Comparison of ENCODE assay signal across 12 cellular contexts in genomic region chr11:57598831-57599155, GRCh38. TPM values are rescaled to one million over a fixed set of nuclear protein-coding genes. Genes with fewer than 3 reads are reported as not detected.
DNase-seq lines count a peak whose midpoint lies in the region; ATAC-seq and TF ChIP-seq lines count a peak whose summit lies in the region.
"Had no signal": no experiment of that assay in that cellular context is flagged by ENCODE, and none has a peak within 500 bp of the region (broad histone marks: within the 10 kb centered on the region; RNA-seq: fewer than 3 reads in every experiment).

No MANE protein-coding gene starts in this region.

- WGBS in right cardiac atrium, result 44% methylated on average over 5 of the region's 5 CpGs
- 19 to 38% (median 23%) methylated on average over 5 of the region's 5 CpGs for WGBS in ovary, 3 donors

- H3K27me3 ChIP-seq in AG04450 (ENCODE audit: control insufficient read depth, insufficient read depth, low read length) (peaks cover 13% of the 10 kb centered on the region), ascending aorta (no peaks in the 10 kb centered on the region), right cardiac atrium (ENCODE audit: control insufficient read depth, insufficient read depth) (no peaks in the 10 kb centered on the region), ovary (no peaks in the 10 kb centered on the region)

- no peak for TF ChIP-seq CTCF in AG04450 (IDR thresholded peaks at IDR 0.05; ENCODE audit: low read depth, low read length)
- no peak for TF ChIP-seq CTCF in ascending aorta (IDR thresholded peaks at IDR 0.05)
- TF ChIP-seq CTCF in ovary (IDR thresholded peaks at IDR 0.05), result no peak

- POLR2A ChIA-PET in AG04450 (lab: Yijun Ruan, JAX), result no interaction called here

- H3K4me1 ChIP-seq in ascending aorta (peaks cover 0 to 9% of the 10 kb centered on the region in 2 donors), right cardiac atrium (ENCODE audit: control insufficient read depth, insufficient read depth, low read length) (no peaks in the 10 kb centered on the region), ovary (ENCODE audit: insufficient read depth) (peaks cover 5% of the 10 kb centered on the region)

- H3K36me3 ChIP-seq in ascending aorta (peaks cover 10 to 24% of the 10 kb centered on the region in 2 donors), ovary (no peaks in the 10 kb centered on the region)

- TF ChIP-seq EP300 in ovary (IDR thresholded peaks at IDR 0.05), result no peak

- ATAC-seq in right cardiac atrium (peak in 1 of 2 donors; percentile 1), GM18861 (IDR thresholded peaks at IDR 0.05; ENCODE audit: unreplicated experiment) (no peak), HG02642 (IDR thresholded peaks at IDR 0.05; ENCODE audit: poor library complexity, unreplicated experiment) (no peak)
- ATAC-seq: naive thymus-derived CD8-positive, alpha-beta T cell had no signal

- H3K9me3 ChIP-seq in AG04450 (ENCODE audit: control insufficient read depth, insufficient read depth, low read length), result no peaks in the 10 kb centered on the region
- no peaks in the 10 kb centered on the region for H3K9me3 ChIP-seq in ascending aorta
- no peaks in the 10 kb centered on the region for H3K9me3 ChIP-seq in right cardiac atrium (ENCODE audit: control insufficient read depth, low read length)
- no peaks in the 10 kb centered on the region for H3K9me3 ChIP-seq in ovary

- TF ChIP-seq POLR2A in ovary (IDR thresholded peaks at IDR 0.05), result peak; percentile 22

- DNase-seq in AG04450 (ENCODE audit: low read depth, low spot score) (no peak), ascending aorta (ENCODE audit: low spot score in 2 of 2) (peak in 1 of 2 donors; percentile 67), right cardiac atrium (no peak), ovary (peak in 3 of 5 donors; percentile 22 to 43 (median 25)), GM19240 (ENCODE audit: insufficient read length, low spot score) (no peak), OCI-M2 (lab: John Stamatoyannopoulos, UW; ENCODE audit: unreplicated experiment) (no peak)
- DNase-seq: AML-193; effector CD4-positive, alpha-beta T cell; naive thymus-derived CD8-positive, alpha-beta T cell; NCI-H1436 had no signal

- CTCF ChIA-PET in AG04450 (lab: Charles Lee), result interaction anchor here (1.0 to 4.5 kb wide), 3 partner anchors 31 to 45 kb away, joined by 3 to 33 read pairs (median 16); partner anchors contain the start of gene UBE2L6

- intact Hi-C loops in ascending aorta (cut with DNase I) (loop anchor here (1.0 to 5.0 kb wide), 3 partner anchors 30 to 979 kb away; partner anchors contain the start of genes LPXN, SLC43A3 and ZFP91), right cardiac atrium (cut with DNase I) (no loop called here), ovary (cut with DNase I) (no loop called here)

- peak overlapping the region; percentile 57 for H3K4me3 ChIP-seq in AG04450 (ENCODE audit: low read depth, low read length)
- H3K4me3 ChIP-seq in ascending aorta, result peak overlapping the region; percentile 72
- H3K4me3 ChIP-seq in right cardiac atrium (ENCODE audit: low read length), result peak overlapping the region; percentile 80
- peak overlapping the region; percentile 60 for H3K4me3 ChIP-seq in ovary

- H3K27ac ChIP-seq in AG04450 (ENCODE audit: low read depth, low read length), result no peak overlapping the region
- peak overlapping the region; percentile 95 to 97 for H3K27ac ChIP-seq in ascending aorta
- H3K27ac ChIP-seq in right cardiac atrium (ENCODE audit: low read length), result peak overlapping the region; percentile 76
- peak overlapping the region in 1 of 2 donors; percentile 96 for H3K27ac ChIP-seq in ovary

RNA-seq across cellular contexts. Expression of gene SERPING1, which starts 1.3 kb away (rescaled TPM):
- polyA plus RNA-seq in AG04450 (2011; rRNA removed) (15.2 and 21.1 TPM in 2 replicates), right cardiac atrium (268 TPM), ovary (1,000 to 10,000 TPM in 1 of 2 donors, 100 to 1,000 TPM in 1; 731 to 2,358 TPM)
- polyA minus RNA-seq in AG04450 (2011; rRNA and poly(A)+ RNA removed), result 4.6 and 6.0 TPM in 2 replicates
- total RNA-seq in ascending aorta (607 TPM), right cardiac atrium (100 to 1,000 TPM; 181 to 294 (median 203) TPM), ovary (100 to 1,000 TPM; 454 to 906 (median 709) TPM)
- total RNA-seq: naive thymus-derived CD8-positive, alpha-beta T cell had no signal
- polyA plus RNA-seq: naive thymus-derived CD8-positive, alpha-beta T cell had no signal

RNA-seq across cellular contexts. Expression of gene UBE2L6, which starts 31.3 kb away (rescaled TPM):
- 63.8 and 76.8 TPM in 2 replicates for polyA plus RNA-seq in AG04450 (2011; rRNA removed)
- polyA minus RNA-seq in AG04450 (2011; rRNA and poly(A)+ RNA removed), result 97.8 and 121 TPM in 2 replicates
- 44.9 TPM for total RNA-seq in ascending aorta
- 10 to 100 TPM; 22.6 to 28.8 (median 24.6) TPM for total RNA-seq in right cardiac atrium
- 19.8 TPM for polyA plus RNA-seq in right cardiac atrium
- total RNA-seq in ovary, result 10 to 100 TPM; 27.2 to 71.0 (median 59.7) TPM
- polyA plus RNA-seq in ovary, result 100 to 1,000 TPM in 1 of 2 donors, 10 to 100 TPM in 1; 51.1 to 114 TPM

RNA-seq across cellular contexts. Expression of gene YPEL4, which starts 50.9 kb away (rescaled TPM):
- polyA plus RNA-seq in AG04450 (2011; rRNA removed), result 0.83 and 1.1 TPM in 2 replicates
- 0.74 and 0.87 TPM in 2 replicates for polyA minus RNA-seq in AG04450 (2011; rRNA and poly(A)+ RNA removed)
- total RNA-seq in ascending aorta, result not detected
- 1 to 10 TPM in 1 of 4 donors, under 1 TPM in 3; 0.33 to 1.1 (median 0.62) TPM for total RNA-seq in right cardiac atrium
- polyA plus RNA-seq in right cardiac atrium, result 1.5 TPM
- 10 to 100 TPM in 1 of 7 donors, 1 to 10 TPM in 6; 2.1 to 12.9 (median 4.4) TPM for total RNA-seq in ovary
- polyA plus RNA-seq in ovary, result 10 to 100 TPM in 1 of 2 donors, 1 to 10 TPM in 1; 7.1 to 15.3 TPM

RNA-seq across cellular contexts. Expression of gene CLP1, which starts 58.8 kb away (rescaled TPM):
- polyA plus RNA-seq in AG04450 (2011; rRNA removed) (17.7 and 18.0 TPM in 2 replicates), right cardiac atrium (4.6 TPM), ovary (10 to 100 TPM in 1 of 2 donors, 1 to 10 TPM in 1; 7.2 to 10.5 TPM)
- 15.7 and 20.1 TPM in 2 replicates for polyA minus RNA-seq in AG04450 (2011; rRNA and poly(A)+ RNA removed)
- total RNA-seq in ascending aorta (1.2 TPM), right cardiac atrium (1 to 10 TPM; 6.3 to 8.2 (median 7.2) TPM), ovary (10 to 100 TPM in 4 of 7 donors, 1 to 10 TPM in 3; 5.5 to 11.9 (median 11.1) TPM)

Comparison
In these comparisons a context has a peak if more than half of its experiments do, and no peak if none do; other contexts are left out.
1. DNase-seq: peak in ovary (3 of 5); none in AG04450 (single experiment), right cardiac atrium (0 of 3), GM19240 (single experiment) and OCI-M2 (single experiment).
2. Peak in every context shown above with its lines, with median percentiles within 50 percentile points of each other: H3K4me3 ChIP-seq.